ENCODE assay signal across 1 cellular context in the genomic region with DNA sequence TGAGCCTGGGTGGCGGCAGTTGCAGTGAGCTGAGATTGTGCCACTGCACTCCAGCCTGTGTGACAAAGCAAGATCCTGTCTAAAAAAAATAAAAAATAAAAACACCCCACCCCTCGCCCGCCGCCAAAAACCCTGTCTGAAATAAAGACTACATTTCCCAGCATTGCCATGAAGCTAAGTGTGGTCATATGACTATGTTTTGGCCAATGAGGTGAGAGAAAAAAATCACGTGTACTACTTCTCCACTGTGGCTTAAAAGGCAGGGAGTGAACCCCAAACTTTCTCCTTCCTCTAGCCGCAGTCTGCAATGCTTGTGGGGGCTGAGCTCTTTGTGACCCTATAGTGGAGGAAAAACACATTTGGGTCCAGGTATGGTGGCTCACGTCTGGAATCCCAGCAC.
TF ChIP-seq lines count a peak whose summit lies in the region.

No MANE protein-coding gene starts in this region.

TF ChIP-seq in GM12878, 131 proteins besides CTCF, POLR2A, EP300 and RAD21 (continued from another document):
- peak; percentile 95 for TF ChIP-seq ATF3 (IDR thresholded peaks at IDR 0.05; ENCODE audit: borderline replicate concordance, extremely low read depth, low read depth, low read length)
- TF ChIP-seq MTA2 (IDR thresholded peaks at IDR 0.05; ENCODE audit: low read depth) = no peak
- TF ChIP-seq, protein P1, sequence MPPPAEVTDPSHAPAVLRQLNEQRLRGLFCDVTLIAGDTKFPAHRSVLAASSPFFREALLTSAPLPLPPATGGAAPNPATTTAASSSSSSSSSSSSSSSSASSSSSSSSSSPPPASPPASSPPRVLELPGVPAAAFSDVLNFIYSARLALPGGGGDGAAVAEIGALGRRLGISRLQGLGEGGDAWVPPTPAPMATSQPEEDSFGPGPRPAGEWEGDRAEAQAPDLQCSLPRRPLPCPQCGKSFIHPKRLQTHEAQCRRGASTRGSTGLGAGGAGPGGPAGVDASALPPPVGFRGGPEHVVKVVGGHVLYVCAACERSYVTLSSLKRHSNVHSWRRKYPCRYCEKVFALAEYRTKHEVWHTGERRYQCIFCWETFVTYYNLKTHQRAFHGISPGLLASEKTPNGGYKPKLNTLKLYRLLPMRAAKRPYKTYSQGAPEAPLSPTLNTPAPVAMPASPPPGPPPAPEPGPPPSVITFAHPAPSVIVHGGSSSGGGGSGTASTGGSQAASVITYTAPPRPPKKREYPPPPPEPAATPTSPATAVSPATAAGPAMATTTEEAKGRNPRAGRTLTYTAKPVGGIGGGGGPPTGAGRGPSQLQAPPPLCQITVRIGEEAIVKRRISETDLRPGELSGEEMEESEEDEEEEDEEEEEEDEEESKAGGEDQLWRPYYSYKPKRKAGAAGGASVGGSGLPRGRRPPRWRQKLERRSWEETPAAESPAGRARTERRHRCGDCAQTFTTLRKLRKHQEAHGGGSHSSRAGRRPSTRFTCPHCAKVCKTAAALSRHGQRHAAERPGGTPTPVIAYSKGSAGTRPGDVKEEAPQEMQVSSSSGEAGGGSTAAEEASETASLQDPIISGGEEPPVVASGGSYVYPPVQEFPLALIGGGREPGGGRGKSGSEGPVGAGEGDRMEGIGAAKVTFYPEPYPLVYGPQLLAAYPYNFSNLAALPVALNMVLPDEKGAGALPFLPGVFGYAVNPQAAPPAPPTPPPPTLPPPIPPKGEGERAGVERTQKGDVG (CRISPR knock-in tag; IDR thresholded peaks at IDR 0.05) = no peak
- TF ChIP-seq CEBPB (IDR thresholded peaks at IDR 0.05; ENCODE audit: borderline replicate concordance in 1 of 2, low read depth in 2 of 2, low read length in 2 of 2) = no peak
- TF ChIP-seq RAD51 (IDR thresholded peaks at IDR 0.05) = peak; percentile 92
- TF ChIP-seq YBX1 (IDR thresholded peaks at IDR 0.05) = no peak
- no peak for TF ChIP-seq POLR2AphosphoS2 (IDR thresholded peaks at IDR 0.05; ENCODE audit: low read depth, low read length)
- TF ChIP-seq HDAC2 (IDR thresholded peaks at IDR 0.05) = no peak
- no peak for TF ChIP-seq ZSCAN29 (IDR thresholded peaks at IDR 0.05)
- no peak for TF ChIP-seq CHD4 (IDR thresholded peaks at IDR 0.05)
- TF ChIP-seq ZNF217 (IDR thresholded peaks at IDR 0.05) = no peak
